1 cellular context compared by ENCODE assay signal in genomic region chr10:131920151-131920550, GRCh38.
TF ChIP-seq lines count a peak whose summit lies in the region.

No MANE protein-coding gene starts in this region.

TF ChIP-seq in GM12878, 131 proteins besides CTCF, POLR2A, EP300 and RAD21:
- TF ChIP-seq, protein P1, sequence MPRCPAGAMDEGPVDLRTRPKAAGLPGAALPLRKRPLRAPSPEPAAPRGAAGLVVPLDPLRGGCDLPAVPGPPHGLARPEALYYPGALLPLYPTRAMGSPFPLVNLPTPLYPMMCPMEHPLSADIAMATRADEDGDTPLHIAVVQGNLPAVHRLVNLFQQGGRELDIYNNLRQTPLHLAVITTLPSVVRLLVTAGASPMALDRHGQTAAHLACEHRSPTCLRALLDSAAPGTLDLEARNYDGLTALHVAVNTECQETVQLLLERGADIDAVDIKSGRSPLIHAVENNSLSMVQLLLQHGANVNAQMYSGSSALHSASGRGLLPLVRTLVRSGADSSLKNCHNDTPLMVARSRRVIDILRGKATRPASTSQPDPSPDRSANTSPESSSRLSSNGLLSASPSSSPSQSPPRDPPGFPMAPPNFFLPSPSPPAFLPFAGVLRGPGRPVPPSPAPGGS (IDR thresholded peaks at IDR 0.05; ENCODE audit: borderline replicate concordance, insufficient read depth, low read depth, low read length, poor library complexity, severe bottlenecking), result peak; percentile 80
- TF ChIP-seq ZBTB33 (IDR thresholded peaks at IDR 0.05) (peak; percentile 72), ZBED1 (IDR thresholded peaks at IDR 0.05; ENCODE audit: borderline replicate concordance) (no peak)
